Comparison of ENCODE assay signal across 8 cellular contexts in the genomic region with DNA sequence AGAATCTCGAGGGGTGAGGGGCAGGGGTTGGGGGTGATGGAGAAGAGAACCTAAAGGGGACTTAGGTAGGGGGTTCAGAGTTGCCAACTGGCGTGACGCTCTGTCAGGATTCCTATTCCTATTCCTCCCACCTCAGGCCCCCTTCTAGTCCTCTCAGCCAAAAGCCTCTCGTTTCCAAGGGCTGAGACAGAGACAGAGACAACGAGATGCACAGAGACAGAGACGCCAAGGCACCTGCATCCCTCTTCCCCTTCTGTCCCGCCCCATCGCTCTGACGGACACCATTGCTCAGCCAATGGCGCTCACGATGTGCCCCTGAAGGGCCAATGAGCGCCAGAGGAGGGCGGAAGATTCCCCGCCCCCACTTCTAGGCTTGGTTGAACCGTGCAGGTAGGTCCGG.
A peak's percentile ranks its signal among the peaks of the same experiment; 100 is the strongest.
DNase-seq lines count a peak whose midpoint lies in the region; ATAC-seq, FAIRE-seq and TF ChIP-seq lines count a peak whose summit lies in the region.
"Not testable (repeated sequence)": the region's sequence is repeated elsewhere in the genome, so short reads cannot be mapped to it uniquely, and the experiment has no call there.

No MANE protein-coding gene starts in this region.

- H3K9ac ChIP-seq in NT2/D1 (ENCODE audit: insufficient read length, low read depth) = not testable (repeated sequence)

- not testable (repeated sequence) for H3K4me1 ChIP-seq in NT2/D1 (ENCODE audit: insufficient read depth, insufficient read length)

- in situ Hi-C loops in GM18951 (cut with MboI; ENCODE audit: low sequenced_read_pairs, unreplicated experiment) = loop anchor here (10.0 kb wide), 1 partner anchor 615 kb away; no protein-coding TSS in a partner anchor

- H3K9me3 ChIP-seq in NT2/D1 (ENCODE audit: insufficient read depth, low read length) = not testable (repeated sequence)

- peak overlapping the region; percentile 62 for H3K27ac Mint-ChIP-seq in memory B cell

- H3K36me3 ChIP-seq in NT2/D1 (ENCODE audit: insufficient read depth, insufficient read length, low read length) = not testable (repeated sequence)

- not testable (repeated sequence) for H3K27me3 ChIP-seq in NT2/D1 (ENCODE audit: insufficient read depth, insufficient read length)

- TF ChIP-seq POLR2A in GM18951 (IDR thresholded peaks at IDR 0.05; ENCODE audit: extremely low read depth, insufficient read depth, insufficient read length) = peak; percentile 30

- DNase-seq in A172 (ENCODE audit: low spot score) (peak; percentile 48), NT2/D1 (ENCODE audit: low read depth, low spot score) (peak; percentile 16), activated T-cell treated with anti-CD3 and anti-CD28 coated beads for 4 hours (peak; percentile 83), memory B cell (ENCODE audit: low spot score in 2 of 2) (peak; percentile 80 to 85)
- DNase-seq in stimulated activated CD4-positive, alpha-beta T cell treated with anti-CD3 and anti-CD28 coated beads, Interleukin-1b, Interleukin-23, amount 100 ng/mL, for 4 hours (ENCODE audit: low read depth in 2 of 2) = peak; percentile 76 to 80

- H3K27me3 Mint-ChIP-seq in memory B cell = not testable (repeated sequence)

- H3K9me3 Mint-ChIP-seq in memory B cell = not testable (repeated sequence)

- FAIRE-seq in endometrium (lab: Jason Lieb, UNC) = peak; percentile 51

- peak overlapping the region; percentile 80 for H3K4me3 Mint-ChIP-seq in memory B cell

- H3K36me3 Mint-ChIP-seq in memory B cell = not testable (repeated sequence)

- peak overlapping the region; percentile 24 for H3K4me3 ChIP-seq in NT2/D1 (ENCODE audit: insufficient read length, low read depth)

- H3K4me1 Mint-ChIP-seq in memory B cell = not testable (repeated sequence)

- ATAC-seq in HG02885 (IDR thresholded peaks at IDR 0.05; ENCODE audit: poor library complexity, unreplicated experiment) = peak; percentile 99
- ATAC-seq in memory B cell (ENCODE audit: low read depth) = peak; percentile 100

Comparison
In these comparisons a context has a peak if more than half of its experiments do, and no peak if none do; other contexts are left out.
1. Peak in every context shown above with its lines: DNase-seq, ATAC-seq and H3K4me3 ChIP-seq.
2. DNase-seq: peak in every context shown above with its lines; median percentile 83 in activated T-cell treated with anti-CD3 and anti-CD28 coated beads for 4 hours; 82 in memory B cell; 78 in stimulated activated CD4-positive, alpha-beta T cell treated with anti-CD3 and anti-CD28 coated beads, Interleukin-1b, Interleukin-23, amount 100 ng/mL, for 4 hours; 48 in A172; 16 in NT2/D1.